30 cellular contexts compared by ENCODE assay signal in genomic region chr1:14049965-14050364, GRCh38.
"Had no signal": no experiment of that assay in that cellular context is flagged by ENCODE, and none has a peak within 500 bp of the region (broad histone marks: within the 10 kb centered on the region; RNA-seq: fewer than 3 reads in every experiment).

No MANE protein-coding gene starts in this region.

- H3K4me1 Mint-ChIP-seq: activated CD4-positive, alpha-beta memory T cell treated with anti-CD3 and anti-CD28 coated beads, Interleukin-2, amount 10 ng/mL, durations not matched to agents 7 days and 5 days; activated CD4-positive, alpha-beta T cell treated with anti-CD3 and anti-CD28 coated beads, Interleukin-2, amount 10 ng/mL, durations not matched to agents 7 days and 5 days; activated naive CD4-positive, alpha-beta T cell treated with anti-CD3 and anti-CD28 coated beads, Interleukin-2, amount 10 ng/mL, durations not matched to agents 7 days and 5 days; activated naive CD8-positive, alpha-beta T cell treated with anti-CD3 and anti-CD28 coated beads, Interleukin-2, amount 10 ng/mL, durations not matched to agents 7 days and 5 days; brain had no signal

- H3K27ac ChIP-seq: ascending aorta, breast epithelium, cardiac muscle cell, colonic mucosa, VCaP had no signal

- H3K9me3 ChIP-seq: ascending aorta, breast epithelium, colonic mucosa had no signal

- H3K4me3 Mint-ChIP-seq: activated CD4-positive, alpha-beta memory T cell treated with anti-CD3 and anti-CD28 coated beads, Interleukin-2, amount 10 ng/mL, durations not matched to agents 7 days and 5 days; activated CD4-positive, alpha-beta T cell treated with anti-CD3 and anti-CD28 coated beads, Interleukin-2, amount 10 ng/mL, durations not matched to agents 7 days and 5 days; activated naive CD4-positive, alpha-beta T cell treated with anti-CD3 and anti-CD28 coated beads, Interleukin-2, amount 10 ng/mL, durations not matched to agents 7 days and 5 days; activated naive CD8-positive, alpha-beta T cell treated with anti-CD3 and anti-CD28 coated beads, Interleukin-2, amount 10 ng/mL, durations not matched to agents 7 days and 5 days; activated T-cell treated with anti-CD3 and anti-CD28 coated beads, Interleukin-2, amount 50 U/mL, for 24 hours; activated T-cell treated with anti-CD3 and anti-CD28 coated beads, Interleukin-2, amount 50 U/mL, for 72 hours; brain; WTC11 had no signal

- DNase-seq: activated CD4-positive, alpha-beta memory T cell treated with anti-CD3 and anti-CD28 coated beads, Interleukin-2, amount 10 ng/mL, durations not matched to agents 7 days and 5 days; activated CD4-positive, alpha-beta T cell treated with anti-CD3 and anti-CD28 coated beads for 1 hour; activated CD4-positive, alpha-beta T cell treated with anti-CD3 and anti-CD28 coated beads for 4 hours; activated CD4-positive, alpha-beta T cell treated with anti-CD3 and anti-CD28 coated beads, Interleukin-2, amount 10 ng/mL, durations not matched to agents 7 days and 5 days; activated CD4-positive, alpha-beta T cell treated with anti-CD3 and anti-CD28 coated beads, Interleukin-2, amount 50 U/mL, for 4 hours; activated CD8-positive, alpha-beta memory T cell treated with anti-CD3 and anti-CD28 coated beads, Interleukin-2, amount 50 U/mL, for 48 hours; activated gamma-delta T cell; activated naive CD4-positive, alpha-beta T cell; activated naive CD4-positive, alpha-beta T cell treated with anti-CD3 and anti-CD28 coated beads, Interleukin-2, amount 10 ng/mL, durations not matched to agents 7 days and 5 days; activated naive CD8-positive, alpha-beta T cell treated with anti-CD3 and anti-CD28 coated beads, Interleukin-2, amount 10 ng/mL, durations not matched to agents 7 days and 5 days; activated T-cell treated with anti-CD3 and anti-CD28 coated beads for 4 hours; activated T-cell treated with anti-CD3 and anti-CD28 coated beads, Interleukin-2, amount 50 U/mL, for 24 hours; activated T-cell treated with anti-CD3 and anti-CD28 coated beads, Interleukin-2, amount 50 U/mL, for 72 hours; central memory CD4-positive, alpha-beta T cell; cerebellar nuclear complex; colonic mucosa; effector CD8-positive, alpha-beta T cell; foreskin fibroblast; T-helper 2 cell had no signal

- FAIRE-seq: endometrium, frontal cortex, TTC549 had no signal

- H3K36me3 ChIP-seq: ascending aorta, breast epithelium, cardiac muscle cell, colonic mucosa had no signal

- H3K27ac Mint-ChIP-seq: activated CD4-positive, alpha-beta memory T cell treated with anti-CD3 and anti-CD28 coated beads, Interleukin-2, amount 10 ng/mL, durations not matched to agents 7 days and 5 days; activated CD4-positive, alpha-beta T cell treated with anti-CD3 and anti-CD28 coated beads, Interleukin-2, amount 10 ng/mL, durations not matched to agents 7 days and 5 days; activated naive CD4-positive, alpha-beta T cell treated with anti-CD3 and anti-CD28 coated beads, Interleukin-2, amount 10 ng/mL, durations not matched to agents 7 days and 5 days; activated naive CD4-positive, alpha-beta T cell treated with anti-CD3 and anti-CD28 coated beads, Interleukin-2, amount 50 U/mL, for 72 hours; activated naive CD8-positive, alpha-beta T cell treated with anti-CD3 and anti-CD28 coated beads, Interleukin-2, amount 10 ng/mL, durations not matched to agents 7 days and 5 days; activated T-cell treated with anti-CD3 and anti-CD28 coated beads, Interleukin-2, amount 50 U/mL, for 24 hours; activated T-cell treated with anti-CD3 and anti-CD28 coated beads, Interleukin-2, amount 50 U/mL, for 72 hours; brain; WTC11 had no signal

- H3K27me3 Mint-ChIP-seq: activated CD4-positive, alpha-beta memory T cell treated with anti-CD3 and anti-CD28 coated beads, Interleukin-2, amount 10 ng/mL, durations not matched to agents 7 days and 5 days; activated CD4-positive, alpha-beta T cell treated with anti-CD3 and anti-CD28 coated beads, Interleukin-2, amount 10 ng/mL, durations not matched to agents 7 days and 5 days; activated naive CD4-positive, alpha-beta T cell treated with anti-CD3 and anti-CD28 coated beads, Interleukin-2, amount 10 ng/mL, durations not matched to agents 7 days and 5 days had no signal

- H3K27me3 ChIP-seq: ascending aorta, breast epithelium, cardiac muscle cell, colonic mucosa had no signal

- ATAC-seq: activated naive CD4-positive, alpha-beta T cell treated with anti-CD3 and anti-CD28 coated beads, Interleukin-2, amount 50 U/mL, for 72 hours; activated T-cell treated with anti-CD3 and anti-CD28 coated beads, Interleukin-2, amount 50 U/mL, for 72 hours; esophagus mucosa; WTC11 had no signal

- H3K4me1 ChIP-seq: ascending aorta, breast epithelium, colonic mucosa had no signal

- H3K36me3 Mint-ChIP-seq: activated naive CD4-positive, alpha-beta T cell treated with anti-CD3 and anti-CD28 coated beads, Interleukin-2, amount 10 ng/mL, durations not matched to agents 7 days and 5 days; activated naive CD8-positive, alpha-beta T cell treated with anti-CD3 and anti-CD28 coated beads, Interleukin-2, amount 10 ng/mL, durations not matched to agents 7 days and 5 days; brain; WTC11 had no signal

- H3K9me3 Mint-ChIP-seq: activated CD4-positive, alpha-beta T cell treated with anti-CD3 and anti-CD28 coated beads, Interleukin-2, amount 10 ng/mL, durations not matched to agents 7 days and 5 days had no signal

- H3K4me3 ChIP-seq: ascending aorta, breast epithelium, cardiac muscle cell, colonic mucosa had no signal
